ENCODE assay signal across 7 cellular contexts in the genomic region with DNA sequence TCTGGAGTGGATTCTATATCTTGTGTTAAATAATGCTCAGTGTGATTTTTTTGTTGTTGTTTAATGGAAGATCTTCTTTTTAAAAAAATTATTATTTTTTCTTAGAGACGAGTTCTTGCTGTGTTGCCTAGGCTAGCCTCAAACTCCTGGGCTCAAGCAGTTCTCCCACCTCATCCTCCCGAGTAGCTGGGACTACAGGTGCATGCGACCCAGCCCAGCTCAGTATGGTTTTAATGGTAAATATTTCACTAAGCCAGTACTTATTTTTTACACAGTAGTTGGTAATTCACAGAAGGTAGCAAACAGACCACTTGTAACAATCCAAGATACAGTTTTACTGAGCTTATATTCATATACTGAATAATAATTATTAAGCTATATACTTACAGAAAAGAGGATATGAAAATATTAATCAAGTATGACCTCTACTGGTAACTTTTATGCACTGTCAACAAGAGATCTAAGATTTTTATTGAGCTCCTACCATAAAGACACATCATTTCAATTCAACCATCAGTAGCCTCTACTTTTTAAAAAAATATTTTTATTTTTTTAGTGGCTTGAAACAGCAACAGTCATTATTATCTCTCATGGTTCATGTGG. TPM values are rescaled to one million over a fixed set of nuclear protein-coding genes. Genes with fewer than 3 reads are reported as not detected.
DNase-seq lines count a peak whose midpoint lies in the region; ATAC-seq, FAIRE-seq and TF ChIP-seq lines count a peak whose summit lies in the region.

No MANE protein-coding gene starts in this region.

- H3K36me3 Mint-ChIP-seq in naive thymus-derived CD4-positive, alpha-beta T cell, result peaks cover 0 to 19% (median 6%) of the 10 kb centered on the region in 5 donors

- H3K9me3 ChIP-seq in naive thymus-derived CD4-positive, alpha-beta T cell (ENCODE audit: control insufficient read depth in 2 of 3, low read length in 3 of 3), result no peaks in the 10 kb centered on the region

- POLR2A ChIA-PET in naive thymus-derived CD4-positive, alpha-beta T cell (lab: Charles Lee), result interaction anchor here (0.6 to 1.4 kb wide), 4 partner anchors 26 to 32 kb away, joined by 3 to 4 read pairs (median 4); partner anchors contain the start of gene FBXO3

- intact Hi-C loops in naive thymus-derived CD4-positive, alpha-beta T cell (cut with micrococcal nuclease), result loop anchor here (1.0 to 2.0 kb wide), 4 partner anchors 26 to 576 kb away; no protein-coding TSS in a partner anchor

- TF ChIP-seq POLR2A in GM12891 (IDR thresholded peaks at IDR 0.05; ENCODE audit: low read depth, low read length), result no peak
- no peak for TF ChIP-seq POLR2A in NB4 (IDR thresholded peaks at IDR 0.05; ENCODE audit: extremely low read depth, insufficient read length)

- no peaks in the 10 kb centered on the region for H3K4me1 ChIP-seq in naive thymus-derived CD4-positive, alpha-beta T cell (ENCODE audit: control insufficient read depth in 2 of 2, insufficient read depth in 2 of 2, low read length in 2 of 2)

- FAIRE-seq in GM12891 (lab: Jason Lieb, UNC), result peak; percentile 5

- DNase-seq in GM12891 (ENCODE audit: insufficient read length, low spot score) (no peak), NB4 (ENCODE audit: low read depth) (peak; percentile 39), choroid plexus epithelial cell (ENCODE audit: low read depth) (peak; percentile 66), OCI-M2 (lab: John Stamatoyannopoulos, UW; ENCODE audit: unreplicated experiment) (no peak), omental fat pad (ENCODE audit: low spot score) (no peak)
- DNase-seq in naive thymus-derived CD4-positive, alpha-beta T cell, result peak in 4 of 9 donors; percentile 26 to 37 (median 28)
- DNase-seq in stimulated activated CD4-positive, alpha-beta T cell treated with anti-CD3 and anti-CD28 coated beads, Interleukin-4, amount 100 ng/mL, for 24 hours, result no peak

- peaks cover 0 to 4% (median 0%) of the 10 kb centered on the region in 7 donors for H3K4me1 Mint-ChIP-seq in naive thymus-derived CD4-positive, alpha-beta T cell

- H3K4me3 ChIP-seq in NB4 (ENCODE audit: low read depth, low read length), result no peak overlapping the region
- H3K4me3 ChIP-seq in choroid plexus epithelial cell (ENCODE audit: low read depth, low read length), result no peak overlapping the region
- H3K4me3 ChIP-seq in naive thymus-derived CD4-positive, alpha-beta T cell (ENCODE audit: low read length), result no peak overlapping the region

- H3K27ac ChIP-seq in naive thymus-derived CD4-positive, alpha-beta T cell (ENCODE audit: low read depth, low read length), result no peak overlapping the region

- no peak overlapping the region for H3K4me3 Mint-ChIP-seq in naive thymus-derived CD4-positive, alpha-beta T cell

- peaks cover 0 to 6% (median 0%) of the 10 kb centered on the region in 5 donors for H3K27me3 Mint-ChIP-seq in naive thymus-derived CD4-positive, alpha-beta T cell

- peak overlapping the region in 2 of 9 donors; percentile 20 to 67 for H3K27ac Mint-ChIP-seq in naive thymus-derived CD4-positive, alpha-beta T cell

- H3K9me3 Mint-ChIP-seq in naive thymus-derived CD4-positive, alpha-beta T cell, result peaks cover 0 to 7% (median 0%) of the 10 kb centered on the region in 11 donors

- peaks cover 3 to 23% (median 4%) of the 10 kb centered on the region in 3 experiments for H3K36me3 ChIP-seq in naive thymus-derived CD4-positive, alpha-beta T cell (ENCODE audit: control insufficient read depth in 2 of 3, insufficient read depth in 3 of 3, low read length in 3 of 3)

- CTCF ChIA-PET in naive thymus-derived CD4-positive, alpha-beta T cell (lab: Charles Lee), result interaction anchor here (0.5 to 3.4 kb wide), 18 partner anchors 9 to 581 kb away, joined by 3 to 30 read pairs (median 4); partner anchors contain the start of gene CSTF3

- TF ChIP-seq CTCF in NB4 (IDR thresholded peaks at IDR 0.05; ENCODE audit: low read depth, low read length), result no peak
- peak; percentile 50 for TF ChIP-seq CTCF in choroid plexus epithelial cell (conservative IDR thresholded peaks at IDR 0.05; ENCODE audit: low read depth, low read length)
- no peak for TF ChIP-seq CTCF in omental fat pad (IDR thresholded peaks at IDR 0.05)

- peak; percentile 77 for ATAC-seq in naive thymus-derived CD4-positive, alpha-beta T cell
- ATAC-seq in omental fat pad (ENCODE audit: low FRiP score), result no peak

- H3K27me3 ChIP-seq in naive thymus-derived CD4-positive, alpha-beta T cell (ENCODE audit: control insufficient read depth in 2 of 2, insufficient read depth in 2 of 2, low read length in 2 of 2), result no peaks in the 10 kb centered on the region

TF ChIP-seq in GM12891, 5 proteins besides CTCF, POLR2A, EP300 and RAD21:
- TF ChIP-seq POLR2AphosphoS5 (IDR thresholded peaks at IDR 0.05; ENCODE audit: low read depth, low read length), result no peak

RNA-seq across cellular contexts. Expression of gene CD59, which starts 6.1 kb away (rescaled TPM):
- polyA plus RNA-seq in GM12891 (2012; ENCODE audit: low read depth, missing spikeins), result 126 TPM
- total RNA-seq in naive thymus-derived CD4-positive, alpha-beta T cell, result 100 to 1,000 TPM in 1 of 5 experiments, 10 to 100 TPM in 4; 23.3 to 152 (median 62.7) TPM
- polyA plus RNA-seq in naive thymus-derived CD4-positive, alpha-beta T cell, result 10 to 100 TPM; 69.6 to 70.7 TPM
- 100 to 1,000 TPM; 327 to 685 (median 490) TPM for total RNA-seq in omental fat pad

RNA-seq across cellular contexts. Expression of gene FBXO3, which starts 32.0 kb away (rescaled TPM):
- polyA plus RNA-seq in GM12891 (2012; ENCODE audit: low read depth, missing spikeins), result 7.8 TPM
- 10 to 100 TPM; 22.6 to 55.7 (median 47.7) TPM for total RNA-seq in naive thymus-derived CD4-positive, alpha-beta T cell
- polyA plus RNA-seq in naive thymus-derived CD4-positive, alpha-beta T cell, result 10 to 100 TPM; 36.1 to 41.5 TPM
- 10 to 100 TPM; 23.0 to 55.8 (median 30.8) TPM for total RNA-seq in omental fat pad

RNA-seq across cellular contexts. Expression of gene C11orf91, which starts 41.7 kb away (rescaled TPM):
- polyA plus RNA-seq in GM12891 (2012; ENCODE audit: low read depth, missing spikeins), result not detected
- total RNA-seq in naive thymus-derived CD4-positive, alpha-beta T cell, result not detected
- polyA plus RNA-seq in naive thymus-derived CD4-positive, alpha-beta T cell, result not detected
- not detected for total RNA-seq in omental fat pad

Comparison
In these comparisons a context has a peak if more than half of its experiments do, and no peak if none do; other contexts are left out.
1. DNase-seq: peak in NB4 (single experiment) and choroid plexus epithelial cell (single experiment); none in GM12891 (single experiment), stimulated activated CD4-positive, alpha-beta T cell treated with anti-CD3 and anti-CD28 coated beads, Interleukin-4, amount 100 ng/mL, for 24 hours (single experiment), OCI-M2 (single experiment) and omental fat pad (single experiment).